In the genomic region with DNA sequence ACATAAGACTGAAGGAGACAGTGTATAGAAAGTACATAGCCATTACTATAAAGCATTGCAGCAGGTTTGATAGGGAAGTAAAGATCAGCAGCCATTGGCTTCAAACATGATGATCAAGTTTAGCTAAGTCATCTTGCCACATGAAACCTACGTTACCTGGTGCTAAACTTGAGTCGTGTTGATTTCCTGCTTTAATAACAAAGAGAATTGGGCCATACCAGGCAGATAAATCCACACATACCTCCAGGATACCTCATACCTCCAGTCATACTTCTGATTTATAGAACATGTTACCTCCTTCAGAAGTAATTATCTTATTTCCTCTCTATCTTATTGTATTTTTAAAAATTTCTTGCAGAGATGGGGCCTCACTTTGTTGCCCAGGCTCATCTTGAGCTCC, we compare ENCODE assay signal across 22 cellular contexts. TPM values are rescaled to one million over a fixed set of nuclear protein-coding genes. Genes with fewer than 3 reads are reported as not detected.
DNase-seq lines count a peak whose midpoint lies in the region; ATAC-seq and TF ChIP-seq lines count a peak whose summit lies in the region.
"Had no signal": no experiment of that assay in that cellular context is flagged by ENCODE, and none has a peak within 500 bp of the region (broad histone marks: within the 10 kb centered on the region; RNA-seq: fewer than 3 reads in every experiment).

No MANE protein-coding gene starts in this region.

- TF ChIP-seq EP300 in suprapubic skin (IDR thresholded peaks at IDR 0.05) (no peak), ovary (IDR thresholded peaks at IDR 0.05) (no peak)

- intact Hi-C loops in ovary (cut with DNase I), result no loop called here

- H3K9me3 ChIP-seq in suprapubic skin, result no peaks in the 10 kb centered on the region
- H3K9me3 ChIP-seq in ovary, result no peaks in the 10 kb centered on the region
- H3K9me3 ChIP-seq: BLaER1, heart left ventricle, sigmoid colon, stomach had no signal

- H3K36me3 ChIP-seq in suprapubic skin, result no peaks in the 10 kb centered on the region
- no peaks in the 10 kb centered on the region for H3K36me3 ChIP-seq in ovary
- H3K36me3 ChIP-seq: BLaER1, heart left ventricle, sigmoid colon, stomach had no signal

- no peaks in the 10 kb centered on the region for H3K27me3 ChIP-seq in suprapubic skin
- H3K27me3 ChIP-seq in ovary, result no peaks in the 10 kb centered on the region
- H3K27me3 ChIP-seq: BLaER1, heart left ventricle, sigmoid colon, stomach had no signal

- no peak for TF ChIP-seq CTCF in RWPE1 (conservative IDR thresholded peaks at IDR 0.05; ENCODE audit: low read depth)
- TF ChIP-seq CTCF in fibroblast of pulmonary artery (IDR thresholded peaks at IDR 0.05; ENCODE audit: low read length, missing control alignments), result no peak
- no peak for TF ChIP-seq CTCF in suprapubic skin (IDR thresholded peaks at IDR 0.05)
- TF ChIP-seq CTCF in ovary (IDR thresholded peaks at IDR 0.05), result no peak

- CTCF ChIA-PET in RWPE1 (lab: Yijun Ruan, JAX), result no interaction called here

- H3K27ac ChIP-seq in RWPE1 (no peak overlapping the region; the same call in 1 of the 2 replicates), suprapubic skin (peak overlapping the region; percentile 82), ovary (no peak overlapping the region)
- H3K27ac ChIP-seq: 22Rv1, parathyroid adenoma, sigmoid colon had no signal

- POLR2A ChIA-PET in RWPE1 (lab: Yijun Ruan, JAX; ENCODE audit: low non-redundant PET), result no interaction called here

- WGBS in suprapubic skin, result 50% methylated on average over 2 of the region's 2 CpGs
- 78 to 85% (median 80%) methylated on average over 2 of the region's 2 CpGs for WGBS in ovary, 3 donors

- no peak for ATAC-seq in GM18861 (IDR thresholded peaks at IDR 0.05; ENCODE audit: unreplicated experiment)
- ATAC-seq: heart left ventricle had no signal

- H3K4me1 ChIP-seq in suprapubic skin (peaks cover 35% of the 10 kb centered on the region), ovary (ENCODE audit: insufficient read depth) (no peaks in the 10 kb centered on the region)
- H3K4me1 ChIP-seq: BLaER1, parathyroid adenoma, sigmoid colon had no signal

- DNase-seq in NOMO-1 treated with DMSO at 0.1 percent for 48 hours (lab: John Stamatoyannopoulos, UW; ENCODE audit: unreplicated experiment), result peak; percentile 11
- no peak for DNase-seq in NOMO-1 treated with dmso at 0.1 percent for 144 hours (lab: John Stamatoyannopoulos, UW; ENCODE audit: unreplicated experiment)
- peak; percentile 35 for DNase-seq in RWPE1 (ENCODE audit: low spot score)
- DNase-seq in fibroblast of pulmonary artery (ENCODE audit: low read depth), result peak; percentile 3
- DNase-seq in suprapubic skin (ENCODE audit: low spot score in 2 of 2), result no peak
- DNase-seq in stimulated activated CD4-positive, alpha-beta T cell treated with anti-CD3 and anti-CD28 coated beads, Interleukin-1b, Interleukin-23, amount 100 ng/mL, for 48 hours, result no peak
- DNase-seq in ovary, result no peak
- DNase-seq: activated CD4-positive, alpha-beta T cell treated with anti-CD3 and anti-CD28 coated beads, Interleukin-2, amount 10 ng/mL, durations not matched to agents 24 days and 14 days; activated CD8-positive, alpha-beta memory T cell treated with anti-CD3 and anti-CD28 coated beads, Interleukin-2, amount 50 U/mL, for 4 hours; activated effector memory CD4-positive, alpha-beta T cell treated with anti-CD3 and anti-CD28 coated beads, Interleukin-2, amount 50 U/mL, for 16 hours; DMS 273 treated with DMSO at 0.1 percent for 48 hours; GDM1; heart left ventricle; NCI-H2029 treated with DMSO at 0.1 percent for 48 hours; NCI-H446 treated with DMSO at 0.1 percent for 48 hours; RPMI8226; sigmoid colon; stomach had no signal

- TF ChIP-seq POLR2A in suprapubic skin (IDR thresholded peaks at IDR 0.05), result no peak
- no peak for TF ChIP-seq POLR2A in ovary (IDR thresholded peaks at IDR 0.05)

- no peak overlapping the region for H3K4me3 ChIP-seq in fibroblast of pulmonary artery (replicated peaks; ENCODE audit: low read depth, low read length)
- H3K4me3 ChIP-seq in suprapubic skin, result no peak overlapping the region
- no peak overlapping the region for H3K4me3 ChIP-seq in ovary
- H3K4me3 ChIP-seq: BLaER1, sigmoid colon, stomach had no signal

RNA-seq across cellular contexts. Expression of a gene that starts 10.3 kb away (rescaled TPM):
- 1 to 10 TPM in 3 of 4 donors, under 1 TPM in 1; 0.29 to 3.9 (median 2.0) TPM for total RNA-seq in suprapubic skin
- total RNA-seq in ovary, result 1 to 10 TPM in 2 of 7 donors, under 1 TPM in 5; 0.46 to 3.2 (median 0.74) TPM
- 1 to 10 TPM in 1 of 2 donors, under 1 TPM in 1; 0.40 to 2.2 TPM for polyA plus RNA-seq in ovary
- total RNA-seq: activated CD4-positive, alpha-beta T cell treated with anti-CD3 and anti-CD28 coated beads, Interleukin-2, amount 10 ng/mL, durations not matched to agents 24 days and 14 days had no signal

Comparison
In these comparisons a context has a peak if more than half of its experiments do, and no peak if none do; other contexts are left out.
1. DNase-seq: peak in NOMO-1 treated with DMSO at 0.1 percent for 48 hours (single experiment), RWPE1 (single experiment) and fibroblast of pulmonary artery (single experiment); none in NOMO-1 treated with dmso at 0.1 percent for 144 hours (single experiment), suprapubic skin (0 of 2), stimulated activated CD4-positive, alpha-beta T cell treated with anti-CD3 and anti-CD28 coated beads, Interleukin-1b, Interleukin-23, amount 100 ng/mL, for 48 hours (single experiment) and ovary (0 of 5).